ENCODE assay signal across 18 cellular contexts in the genomic region with DNA sequence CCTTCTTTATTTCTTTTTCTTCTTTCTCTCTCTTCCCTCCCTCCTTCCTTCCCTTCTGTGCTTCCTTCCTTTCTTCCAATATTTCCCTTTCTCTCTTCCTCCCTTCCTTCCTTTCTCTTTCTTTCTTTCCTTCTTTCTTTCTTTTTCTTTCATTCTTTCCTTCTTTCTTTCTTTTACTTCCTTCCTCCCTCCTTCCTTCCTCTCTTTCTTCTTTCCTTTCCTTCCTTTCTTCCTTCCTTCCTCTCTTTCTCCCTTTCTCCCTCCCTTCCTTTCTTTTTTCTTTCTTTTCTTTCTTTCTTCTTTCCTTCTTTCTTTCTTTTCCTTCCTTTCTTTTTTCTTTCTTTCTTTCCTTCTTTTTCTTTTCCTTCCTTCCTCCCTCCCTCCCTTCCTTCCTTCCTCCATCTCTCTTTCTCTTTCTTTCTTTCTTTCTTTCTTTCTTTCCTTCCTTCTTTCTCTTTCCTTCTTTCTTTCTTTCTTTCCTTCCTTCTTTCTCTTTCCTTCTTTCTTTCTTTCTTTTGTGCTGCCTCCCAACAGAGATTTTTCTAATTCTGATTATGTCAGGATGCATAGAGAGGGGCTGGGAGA. TPM values are rescaled to one million over a fixed set of nuclear protein-coding genes. Genes with fewer than 3 reads are reported as not detected.
A peak's percentile ranks its signal among the peaks of the same experiment; 100 is the strongest.
DNase-seq lines count a peak whose midpoint lies in the region; ATAC-seq, FAIRE-seq and TF ChIP-seq lines count a peak whose summit lies in the region.
"Had no signal": no experiment of that assay in that cellular context is flagged by ENCODE, and none has a peak within 500 bp of the region (broad histone marks: within the 10 kb centered on the region; RNA-seq: fewer than 3 reads in every experiment).

No MANE protein-coding gene starts in this region.

- DNase-seq in activated CD8-positive, alpha-beta T cell treated with anti-CD3 and anti-CD28 coated beads for 36 hours, result no peak
- no peak for DNase-seq in activated CD8-positive, alpha-beta T cell treated with anti-CD3 and anti-CD28 coated beads, Interleukin-2, amount 10 ng/mL, durations not matched to agents 7 days and 5 days
- DNase-seq in CD14-positive monocyte (ENCODE audit: low spot score) (no peak), GM12878 (ENCODE audit: low read depth, low spot score) (no peak), DMS53 (lab: John Stamatoyannopoulos, UW) (no peak)
- no peak for DNase-seq in stimulated activated CD4-positive, alpha-beta T cell treated with anti-CD3 and anti-CD28 coated beads, Interleukin-1b, Interleukin-23, amount 100 ng/mL, for 48 hours
- DNase-seq: CD8-positive, alpha-beta memory T cell; DMS79 treated with DMSO at 0.1 percent for 48 hours; KBM-7; NCI-H1105; NCI-H2081 treated with DMSO at 0.1 percent for 48 hours had no signal

- no TSS peak for BruUV-seq in GM12878 (replicated peaks; lab: Mats Ljungman, UMichigan)

- H3K79me2 ChIP-seq in GM12878 (ENCODE audit: control insufficient read depth, insufficient read depth, low read length), result no peaks in the 10 kb centered on the region

- peaks cover 1% of the 10 kb centered on the region for H3K27me3 Mint-ChIP-seq in activated CD8-positive, alpha-beta T cell treated with anti-CD3 and anti-CD28 coated beads for 36 hours
- H3K27me3 Mint-ChIP-seq in activated CD8-positive, alpha-beta T cell treated with anti-CD3 and anti-CD28 coated beads, Interleukin-2, amount 10 ng/mL, durations not matched to agents 7 days and 5 days (ENCODE audit: low read depth), result peaks cover 3% of the 10 kb centered on the region
- peaks cover 1 to 9% (median 4%) of the 10 kb centered on the region in 3 donors for H3K27me3 Mint-ChIP-seq in CD14-positive monocyte (ENCODE audit: low read depth in 3 of 3)

- TF ChIP-seq CTCF in activated CD8-positive, alpha-beta T cell treated with anti-CD3 and anti-CD28 coated beads for 36 hours (IDR thresholded peaks at IDR 0.05), result peak; percentile 16
- peak; percentile 13 for TF ChIP-seq CTCF in CD14-positive monocyte (IDR thresholded peaks at IDR 0.05)
- no peak for TF ChIP-seq CTCF in GM12878 (IDR thresholded peaks at IDR 0.05 in 2 of 3, conservative IDR thresholded peaks at IDR 0.05 in 1 of 3; ENCODE audit: control insufficient read depth in 2 of 3, extremely low read depth in 1 of 3, insufficient read depth in 1 of 3, low read depth in 3 of 3, low read length in 3 of 3)
- TF ChIP-seq CTCF in neutrophil (IDR thresholded peaks at IDR 0.05), result no peak

- H3K9me3 ChIP-seq in GM12878 (replicated peaks; ENCODE audit: control insufficient read depth, insufficient read depth, low read length), result no peaks in the 10 kb centered on the region
- H3K9me3 ChIP-seq in neutrophil, result no peaks in the 10 kb centered on the region
- H3K9me3 ChIP-seq: A549, BLaER1 had no signal

- H3K4me3 Mint-ChIP-seq in activated CD8-positive, alpha-beta T cell treated with anti-CD3 and anti-CD28 coated beads for 36 hours, result no peak overlapping the region
- no peak overlapping the region for H3K4me3 Mint-ChIP-seq in activated CD8-positive, alpha-beta T cell treated with anti-CD3 and anti-CD28 coated beads, Interleukin-2, amount 10 ng/mL, durations not matched to agents 7 days and 5 days
- peak overlapping the region; percentile 88 to 90 for H3K4me3 Mint-ChIP-seq in CD14-positive monocyte
- H3K4me3 Mint-ChIP-seq: CD8-positive, alpha-beta memory T cell had no signal

- H3K36me3 ChIP-seq in GM12878 (ENCODE audit: control insufficient read depth in 2 of 2, insufficient read depth in 2 of 2, low read length in 1 of 2) (no peaks in the 10 kb centered on the region), neutrophil (peaks cover 80% of the 10 kb centered on the region)
- H3K36me3 ChIP-seq: BLaER1 had no signal

- CTCF ChIA-PET in activated CD8-positive, alpha-beta T cell treated with anti-CD3 and anti-CD28 coated beads for 36 hours (lab: Charles Lee), result no interaction called here
- CTCF ChIA-PET in activated CD8-positive, alpha-beta T cell treated with anti-CD3 and anti-CD28 coated beads, Interleukin-2, amount 10 ng/mL, durations not matched to agents 7 days and 5 days (lab: Charles Lee), result no interaction called here
- CTCF ChIA-PET in GM12878 (lab: Yijun Ruan, JAX), result no interaction called here

- H4K20me1 ChIP-seq in GM12878 (ENCODE audit: control insufficient read depth, insufficient read depth), result no peaks in the 10 kb centered on the region
- H4K20me1 ChIP-seq: BLaER1 had no signal

- no peak for ATAC-seq in activated CD8-positive, alpha-beta T cell treated with anti-CD3 and anti-CD28 coated beads for 36 hours
- ATAC-seq in activated CD8-positive, alpha-beta T cell treated with anti-CD3 and anti-CD28 coated beads, Interleukin-2, amount 10 ng/mL, durations not matched to agents 7 days and 5 days, result no peak
- no peak for ATAC-seq in GM12878
- ATAC-seq in HG02973 (IDR thresholded peaks at IDR 0.05; ENCODE audit: unreplicated experiment), result no peak
- ATAC-seq: A549, Panc1 had no signal

- H3K4me1 ChIP-seq in GM12878 (ENCODE audit: control insufficient read depth, insufficient read depth, low read length) (peaks cover 19% of the 10 kb centered on the region), neutrophil (ENCODE audit: control insufficient read depth in 1 of 2, insufficient read depth in 1 of 2, low read depth in 1 of 2, low read length in 1 of 2) (peaks cover 63 to 64% of the 10 kb centered on the region in 2 experiments)

- RAD21 ChIA-PET in GM12878 (lab: Charles Lee; ENCODE audit: unreplicated experiment), result no interaction called here

- in situ Hi-C loops in GM12878 (cut with MboI), result no loop called here

- H3K4me1 Mint-ChIP-seq in activated CD8-positive, alpha-beta T cell treated with anti-CD3 and anti-CD28 coated beads for 36 hours (ENCODE audit: low read depth), result peaks cover 22% of the 10 kb centered on the region
- H3K4me1 Mint-ChIP-seq in activated CD8-positive, alpha-beta T cell treated with anti-CD3 and anti-CD28 coated beads, Interleukin-2, amount 10 ng/mL, durations not matched to agents 7 days and 5 days (ENCODE audit: low read depth), result peaks cover 37% of the 10 kb centered on the region
- H3K4me1 Mint-ChIP-seq in CD14-positive monocyte, result peaks cover 75% of the 10 kb centered on the region

- no peak for FAIRE-seq in GM12878 (lab: Jason Lieb, UNC)
- FAIRE-seq: A549 had no signal

- TF ChIP-seq EP300 in GM12878 (IDR thresholded peaks at IDR 0.05; ENCODE audit: borderline replicate concordance in 1 of 2, control insufficient read depth in 1 of 2, low read depth in 2 of 2, low read length in 2 of 2), result no peak

- SMC1A ChIA-PET in GM12878 (lab: Charles Lee; ENCODE audit: uncharacterized antibody, unreplicated experiment), result no interaction called here

- TF ChIP-seq RAD21 in GM12878 (IDR thresholded peaks at IDR 0.05; ENCODE audit: insufficient read depth, low read depth, low read length), result no peak

- no peak overlapping the region for H3K9ac ChIP-seq in GM12878 (ENCODE audit: control insufficient read depth, insufficient read depth, low read length)
- H3K9ac ChIP-seq: BLaER1 had no signal

- TF ChIP-seq POLR2A in GM12878 (IDR thresholded peaks at IDR 0.05; ENCODE audit: low read depth, low read length), result no peak

- H3K4me3 ChIP-seq in GM12878 (no peak overlapping the region), neutrophil (ENCODE audit: low read depth in 1 of 2, low read length in 1 of 2) (peak overlapping the region; percentile 79 to 90)
- H3K4me3 ChIP-seq: A549, BLaER1 had no signal

- intact Hi-C loops in activated CD8-positive, alpha-beta T cell treated with anti-CD3 and anti-CD28 coated beads for 36 hours (cut with micrococcal nuclease), result no loop called here
- intact Hi-C loops in CD14-positive monocyte (cut with micrococcal nuclease), result no loop called here
- intact Hi-C loops in GM12878 (cut with micrococcal nuclease; ENCODE audit: unreplicated experiment), result no loop called here

- H3K27ac Mint-ChIP-seq in activated CD8-positive, alpha-beta T cell treated with anti-CD3 and anti-CD28 coated beads for 36 hours, result no peak overlapping the region
- H3K27ac Mint-ChIP-seq in activated CD8-positive, alpha-beta T cell treated with anti-CD3 and anti-CD28 coated beads, Interleukin-2, amount 10 ng/mL, durations not matched to agents 7 days and 5 days, result no peak overlapping the region
- peak overlapping the region; percentile 98 to 100 (median 100) for H3K27ac Mint-ChIP-seq in CD14-positive monocyte

- H3K4me2 ChIP-seq in GM12878 (ENCODE audit: control insufficient read depth, insufficient read depth), result no peak overlapping the region
- H3K4me2 ChIP-seq: A549 had no signal

- POLR2A ChIA-PET in activated CD8-positive, alpha-beta T cell treated with anti-CD3 and anti-CD28 coated beads for 36 hours (lab: Charles Lee), result no interaction called here
- POLR2A ChIA-PET in activated CD8-positive, alpha-beta T cell treated with anti-CD3 and anti-CD28 coated beads, Interleukin-2, amount 10 ng/mL, durations not matched to agents 7 days and 5 days (lab: Charles Lee), result no interaction called here
- POLR2A ChIA-PET in GM12878 (lab: Charles Lee), result no interaction called here

- no peak overlapping the region for H2AFZ ChIP-seq in GM12878 (ENCODE audit: control insufficient read depth, low read depth, low read length)

- no peaks in the 10 kb centered on the region for H3K36me3 Mint-ChIP-seq in activated CD8-positive, alpha-beta T cell treated with anti-CD3 and anti-CD28 coated beads for 36 hours (ENCODE audit: low read depth)
- H3K36me3 Mint-ChIP-seq in activated CD8-positive, alpha-beta T cell treated with anti-CD3 and anti-CD28 coated beads, Interleukin-2, amount 10 ng/mL, durations not matched to agents 7 days and 5 days (ENCODE audit: low read depth), result no peaks in the 10 kb centered on the region
- peaks cover 49 to 66% of the 10 kb centered on the region in 2 donors for H3K36me3 Mint-ChIP-seq in CD14-positive monocyte
- H3K36me3 Mint-ChIP-seq: CD8-positive, alpha-beta memory T cell had no signal

- H3K27me3 ChIP-seq in GM12878 (replicated peaks in 1 of 2; ENCODE audit: control insufficient read depth in 2 of 2, insufficient read depth in 2 of 2, low read length in 1 of 2), result no peaks in the 10 kb centered on the region
- H3K27me3 ChIP-seq in neutrophil, result no peaks in the 10 kb centered on the region
- H3K27me3 ChIP-seq: BLaER1 had no signal

- no peak overlapping the region for H3K27ac ChIP-seq in GM12878 (ENCODE audit: control insufficient read depth, insufficient read depth)
- peak overlapping the region; percentile 100 for H3K27ac ChIP-seq in neutrophil
- H3K27ac ChIP-seq: A549, BLaER1 had no signal

- H3K9me3 Mint-ChIP-seq in activated CD8-positive, alpha-beta T cell treated with anti-CD3 and anti-CD28 coated beads for 36 hours, result no peaks in the 10 kb centered on the region
- no peaks in the 10 kb centered on the region for H3K9me3 Mint-ChIP-seq in activated CD8-positive, alpha-beta T cell treated with anti-CD3 and anti-CD28 coated beads, Interleukin-2, amount 10 ng/mL, durations not matched to agents 7 days and 5 days (ENCODE audit: insufficient read depth)
- peaks cover 0 to 3% (median 0%) of the 10 kb centered on the region in 7 donors for H3K9me3 Mint-ChIP-seq in CD14-positive monocyte
- H3K9me3 Mint-ChIP-seq: CD8-positive, alpha-beta memory T cell had no signal

RNA-seq across cellular contexts. Expression of a gene that starts 1.0 kb away (rescaled TPM):
- total RNA-seq in activated CD8-positive, alpha-beta T cell treated with anti-CD3 and anti-CD28 coated beads for 36 hours, result not detected
- total RNA-seq in activated CD8-positive, alpha-beta T cell treated with anti-CD3 and anti-CD28 coated beads, Interleukin-2, amount 10 ng/mL, durations not matched to agents 7 days and 5 days, result not detected
- 100 to 1,000 TPM; 233 to 247 TPM for polyA plus RNA-seq in CD14-positive monocyte
- total RNA-seq in GM12878 (2013; cell fraction: nucleolus; rRNA removed), result not detected in 2 replicates
- total RNA-seq in GM12878 (2014; rRNA removed), result not detected in 2 replicates
- total RNA-seq in GM12878 (2014; rRNA removed; fragmentation: Illumina TruSeq; extraction: Trizol), result not detected in 2 replicates
- total RNA-seq in GM12878 (2021), result not detected in 2 replicates
- polyA plus RNA-seq in GM12878 (2011; ENCODE audit: low read depth), result not detected
- not detected in 2 replicates for polyA plus RNA-seq in GM12878 (2011; rRNA removed)
- not detected in 2 replicates for polyA plus RNA-seq in GM12878 (2011; cell fraction: cytosol; rRNA removed)
- not detected in 2 replicates for polyA plus RNA-seq in GM12878 (2011; cell fraction: nucleus; rRNA removed)
- 0.07 and 0.38 TPM in 2 replicates for polyA plus RNA-seq in GM12878 (2012)
- not detected in 2 replicates for polyA plus RNA-seq in GM12878 (2014; fragmentation: Illumina TruSeq; extraction: Trizol)
- not detected for polyA plus RNA-seq in GM12878 (2014; fragmentation: Nextera tagmentation; extraction: Ambion mirVana)
- polyA plus RNA-seq in GM12878 (2014; rRNA removed), result not detected in 2 replicates
- polyA plus RNA-seq in GM12878 (2016; fragmentation: Nextera tagmentation; extraction: Ambion mirVana), result under 1 TPM in 1 of 2 experiments, not detected in 1; 0.20 TPM
- polyA minus RNA-seq in GM12878 (2011; rRNA and poly(A)+ RNA removed), result not detected in 2 replicates
- not detected in 2 replicates for polyA minus RNA-seq in GM12878 (2011; cell fraction: cytosol; rRNA and poly(A)+ RNA removed)
- polyA minus RNA-seq in GM12878 (2011; cell fraction: nucleus; rRNA and poly(A)+ RNA removed), result not detected in 2 replicates
- total RNA-seq: CD8-positive, alpha-beta memory T cell; H4; NCI-H460 had no signal
- polyA plus RNA-seq: A549; CD8-positive, alpha-beta memory T cell had no signal

RNA-seq across cellular contexts. Expression of a gene that starts 23.7 kb away (rescaled TPM):
- 1 to 10 TPM; 5.0 to 5.1 TPM for total RNA-seq in activated CD8-positive, alpha-beta T cell treated with anti-CD3 and anti-CD28 coated beads for 36 hours
- total RNA-seq in activated CD8-positive, alpha-beta T cell treated with anti-CD3 and anti-CD28 coated beads, Interleukin-2, amount 10 ng/mL, durations not matched to agents 7 days and 5 days, result 10 to 100 TPM; 12.1 to 13.3 TPM
- polyA plus RNA-seq in CD14-positive monocyte (10 to 100 TPM in 1 of 2 donors, under 1 TPM in 1; 0.40 to 12.6 TPM), GM12878 (2011; rRNA removed) (18.6 and 26.8 TPM in 2 replicates), GM12878 (2014; fragmentation: Illumina TruSeq; extraction: Trizol) (24.8 and 31.5 TPM in 2 replicates), GM12878 (2014; fragmentation: Nextera tagmentation; extraction: Ambion mirVana) (10 to 100 TPM; 56.6 to 75.1 TPM), GM12878 (2014; rRNA removed) (29.6 and 30.4 TPM in 2 replicates), GM12878 (2016; fragmentation: Nextera tagmentation; extraction: Ambion mirVana) (10 to 100 TPM; 40.7 to 45.1 TPM)
- total RNA-seq in GM12878 (2013; cell fraction: nucleolus; rRNA removed), result 1.3 and 1.8 TPM in 2 replicates
- total RNA-seq in GM12878 (2014; rRNA removed) (19.1 and 19.4 TPM in 2 replicates), GM12878 (2014; rRNA removed; fragmentation: Illumina TruSeq; extraction: Trizol) (2.4 and 2.7 TPM in 2 replicates), GM12878 (2021) (24.3 and 26.3 TPM in 2 replicates)
- polyA plus RNA-seq in GM12878 (2011; ENCODE audit: low read depth), result 20.8 TPM
- polyA plus RNA-seq in GM12878 (2011; cell fraction: cytosol; rRNA removed), result 59.0 and 63.5 TPM in 2 replicates
- 22.8 and 31.2 TPM in 2 replicates for polyA plus RNA-seq in GM12878 (2011; cell fraction: nucleus; rRNA removed)
- 26.4 and 28.7 TPM in 2 replicates for polyA plus RNA-seq in GM12878 (2012)
- polyA minus RNA-seq in GM12878 (2011; rRNA and poly(A)+ RNA removed), result 28.0 and 45.3 TPM in 2 replicates
- 12.8 and 14.1 TPM in 2 replicates for polyA minus RNA-seq in GM12878 (2011; cell fraction: cytosol; rRNA and poly(A)+ RNA removed)
- polyA minus RNA-seq in GM12878 (2011; cell fraction: nucleus; rRNA and poly(A)+ RNA removed), result 4.1 and 7.4 TPM in 2 replicates

RNA-seq across cellular contexts. Expression of a gene that starts 55.6 kb away (rescaled TPM):
- total RNA-seq in activated CD8-positive, alpha-beta T cell treated with anti-CD3 and anti-CD28 coated beads for 36 hours, result 10 to 100 TPM; 82.2 to 82.6 TPM
- 100 to 1,000 TPM; 138 to 147 TPM for total RNA-seq in activated CD8-positive, alpha-beta T cell treated with anti-CD3 and anti-CD28 coated beads, Interleukin-2, amount 10 ng/mL, durations not matched to agents 7 days and 5 days
- polyA plus RNA-seq in CD14-positive monocyte (10 to 100 TPM; 69.4 to 86.3 TPM), GM12878 (2011; rRNA removed) (56.5 and 69.4 TPM in 2 replicates), GM12878 (2014; fragmentation: Illumina TruSeq; extraction: Trizol) (143 and 168 TPM in 2 replicates), GM12878 (2014; fragmentation: Nextera tagmentation; extraction: Ambion mirVana) (100 to 1,000 TPM; 258 to 290 TPM), GM12878 (2014; rRNA removed) (92.0 and 97.5 TPM in 2 replicates), GM12878 (2016; fragmentation: Nextera tagmentation; extraction: Ambion mirVana) (100 to 1,000 TPM; 248 to 271 TPM)
- total RNA-seq in GM12878 (2013; cell fraction: nucleolus; rRNA removed), result 12.0 and 12.6 TPM in 2 replicates
- total RNA-seq in GM12878 (2014; rRNA removed) (21.7 and 22.9 TPM in 2 replicates), GM12878 (2014; rRNA removed; fragmentation: Illumina TruSeq; extraction: Trizol) (21.5 and 23.3 TPM in 2 replicates), GM12878 (2021) (143 and 147 TPM in 2 replicates)
- polyA plus RNA-seq in GM12878 (2011; ENCODE audit: low read depth), result 73.5 TPM
- polyA plus RNA-seq in GM12878 (2011; cell fraction: cytosol; rRNA removed), result 71.6 and 80.6 TPM in 2 replicates
- 31.6 and 32.5 TPM in 2 replicates for polyA plus RNA-seq in GM12878 (2011; cell fraction: nucleus; rRNA removed)
- polyA plus RNA-seq in GM12878 (2012), result 77.5 and 80.8 TPM in 2 replicates
- 32.8 and 47.2 TPM in 2 replicates for polyA minus RNA-seq in GM12878 (2011; rRNA and poly(A)+ RNA removed)
- polyA minus RNA-seq in GM12878 (2011; cell fraction: cytosol; rRNA and poly(A)+ RNA removed), result 32.3 and 36.1 TPM in 2 replicates
- polyA minus RNA-seq in GM12878 (2011; cell fraction: nucleus; rRNA and poly(A)+ RNA removed), result 7.1 and 9.9 TPM in 2 replicates

Comparison
In these comparisons a context has a peak if more than half of its experiments do, and no peak if none do; other contexts are left out.
1. H3K27ac Mint-ChIP-seq: peak in CD14-positive monocyte (7 of 7); none in activated CD8-positive, alpha-beta T cell treated with anti-CD3 and anti-CD28 coated beads for 36 hours (single experiment) and activated CD8-positive, alpha-beta T cell treated with anti-CD3 and anti-CD28 coated beads, Interleukin-2, amount 10 ng/mL, durations not matched to agents 7 days and 5 days (single experiment).
2. H3K4me3 Mint-ChIP-seq: peak in CD14-positive monocyte (2 of 2); none in activated CD8-positive, alpha-beta T cell treated with anti-CD3 and anti-CD28 coated beads for 36 hours (single experiment) and activated CD8-positive, alpha-beta T cell treated with anti-CD3 and anti-CD28 coated beads, Interleukin-2, amount 10 ng/mL, durations not matched to agents 7 days and 5 days (single experiment).
3. CTCF ChIP-seq: peak in activated CD8-positive, alpha-beta T cell treated with anti-CD3 and anti-CD28 coated beads for 36 hours (single experiment) and CD14-positive monocyte (single experiment); none in GM12878 (0 of 3) and neutrophil (single experiment).